In genomic region chr14:58362798-58363412, GRCh38 we compare ENCODE assay signal across 8 cellular contexts. TPM values are rescaled to one million over a fixed set of nuclear protein-coding genes. Genes with fewer than 3 reads are reported as not detected.
DNase-seq lines count a peak whose midpoint lies in the region; ATAC-seq, FAIRE-seq and TF ChIP-seq lines count a peak whose summit lies in the region.

No MANE protein-coding gene starts in this region.

- H4K20me1 ChIP-seq in PC-9 (ENCODE audit: insufficient read depth): no peaks in the 10 kb centered on the region

- H3K27ac Mint-ChIP-seq in type B pancreatic cell: no peak overlapping the region

- H3K79me2 ChIP-seq in PC-9 (ENCODE audit: low read depth): no peaks in the 10 kb centered on the region

- H3K27me3 Mint-ChIP-seq in type B pancreatic cell: no peaks in the 10 kb centered on the region

- no peak overlapping the region for H3K4me3 Mint-ChIP-seq in type B pancreatic cell

- FAIRE-seq in frontal cortex (lab: Jason Lieb, UNC): no peak

- no peaks in the 10 kb centered on the region for H3K9me3 Mint-ChIP-seq in type B pancreatic cell

- H3K4me3 ChIP-seq in PC-9: no peak overlapping the region

- no peaks in the 10 kb centered on the region for H3K9me2 ChIP-seq in PC-9 (ENCODE audit: insufficient read depth)

- H3K36me3 ChIP-seq in PC-9 (ENCODE audit: low read depth): peaks cover 12% of the 10 kb centered on the region

- no peak for ATAC-seq in GM21717 (IDR thresholded peaks at IDR 0.05; ENCODE audit: unreplicated experiment)

- TF ChIP-seq CTCF in PC-9 (conservative IDR thresholded peaks at IDR 0.05) (peak; percentile 53), type B pancreatic cell (conservative IDR thresholded peaks at IDR 0.05) (peak; percentile 56)

- no peaks in the 10 kb centered on the region for H3K27me3 ChIP-seq in PC-9 (ENCODE audit: insufficient read depth, low read depth)

- H3K4me2 ChIP-seq in PC-9: no peak overlapping the region

- H3K4me1 Mint-ChIP-seq in type B pancreatic cell (ENCODE audit: unreplicated experiment): no peaks in the 10 kb centered on the region

- CTCF ChIA-PET in PC-9 (lab: Charles Lee): interaction anchor here (0.6 kb wide), 1 partner anchor 14 kb away, joined by 3 read pairs; no protein-coding TSS in a partner anchor

- no peaks in the 10 kb centered on the region for H3F3A ChIP-seq in PC-9 (ENCODE audit: insufficient read depth, low read depth)

- DNase-seq in DMS153 treated with DMSO at 0.1 percent for 48 hours (lab: John Stamatoyannopoulos, UW; ENCODE audit: unreplicated experiment) (peak; percentile 55), HT1080 (ENCODE audit: low read depth) (peak; percentile 39), PC-9 (no peak), fibroblast of the conjunctiva (ENCODE audit: low read depth) (peak; percentile 10), type B pancreatic cell (ENCODE audit: extremely low spot score, unreplicated experiment) (no peak), frontal cortex (ENCODE audit: low spot score in 2 of 2) (no peak)
- no peak for DNase-seq in effector CD4-positive, alpha-beta T cell

- H3K9me3 ChIP-seq in PC-9 (ENCODE audit: insufficient read depth, low read depth): no peaks in the 10 kb centered on the region

- POLR2A ChIA-PET in PC-9 (lab: Charles Lee; ENCODE audit: unreplicated experiment): no interaction called here

- peaks cover 33% of the 10 kb centered on the region for H3K36me3 Mint-ChIP-seq in type B pancreatic cell

- no TSS peak for BruUV-seq in PC-9 (replicated peaks; lab: Mats Ljungman, UMichigan)

- no peak overlapping the region for H2AFZ ChIP-seq in PC-9

- intact Hi-C loops in PC-9 (cut with micrococcal nuclease; ENCODE audit: unreplicated experiment): loop anchor here (2.0 kb wide), 1 partner anchor 254 kb away; no protein-coding TSS in a partner anchor

- no peak overlapping the region for H3K27ac ChIP-seq in PC-9

- H3K4me1 ChIP-seq in PC-9 (replicated peaks; ENCODE audit: insufficient read depth): no peaks in the 10 kb centered on the region

RNA-seq across cellular contexts. Expression of gene TOMM20L, which starts 32.8 kb away (rescaled TPM):
- total RNA-seq in HT1080 (2014; rRNA removed; shearing (Covaris generic)): not detected in 2 replicates
- not detected in 2 replicates for polyA plus RNA-seq in HT1080 (2015; cell fraction: cytosol; rRNA removed)
- polyA plus RNA-seq in HT1080 (2015; cell fraction: nucleus; rRNA removed): not detected in 2 replicates
- not detected in 2 replicates for total RNA-seq in PC-9 (2021)
- total RNA-seq in type B pancreatic cell (ENCODE audit: low replicate concordance): not detected in 2 replicates
- not detected for total RNA-seq in frontal cortex

Comparison
In these comparisons a context has a peak if more than half of its experiments do, and no peak if none do; other contexts are left out.
1. DNase-seq: peak in DMS153 treated with DMSO at 0.1 percent for 48 hours (single experiment), HT1080 (single experiment) and fibroblast of the conjunctiva (single experiment); none in PC-9 (0 of 2), type B pancreatic cell (single experiment), frontal cortex (0 of 2) and effector CD4-positive, alpha-beta T cell (single experiment).